In genomic region chr2:239324456-239324855, GRCh38 we compare ENCODE assay signal across 17 cellular contexts.
A peak's percentile ranks its signal among the peaks of the same experiment; 100 is the strongest.
DNase-seq lines count a peak whose midpoint lies in the region; ATAC-seq and TF ChIP-seq lines count a peak whose summit lies in the region.
"Had no signal": no experiment of that assay in that cellular context is flagged by ENCODE, and none has a peak within 500 bp of the region (broad histone marks: within the 10 kb centered on the region; RNA-seq: fewer than 3 reads in every experiment).

No MANE protein-coding gene starts in this region.

- peaks cover 63% of the 10 kb centered on the region; the same call in 1 of the 2 replicates for H3K79me2 ChIP-seq in KMS-11 (ENCODE audit: insufficient read depth, low read depth)

- H3K27ac Mint-ChIP-seq in stimulated activated effector memory CD8-positive, alpha-beta T cell treated with anti-CD3 and anti-CD28 coated beads, Interleukin-12 subunit alpha, Interleukin-12 subunit beta, amount 100 ng/mL, for 72 hours, result no peak overlapping the region

- H3K36me3 Mint-ChIP-seq in activated T-cell treated with anti-CD3 and anti-CD28 coated beads, Interleukin-2, amount 50 U/mL, for 4 hours (ENCODE audit: insufficient read depth), result peaks cover 6% of the 10 kb centered on the region
- H3K36me3 Mint-ChIP-seq in stimulated activated effector memory CD8-positive, alpha-beta T cell treated with anti-CD3 and anti-CD28 coated beads, Interleukin-12 subunit alpha, Interleukin-12 subunit beta, amount 100 ng/mL, for 72 hours, result peaks cover 7% of the 10 kb centered on the region

- peak overlapping the region; percentile 49; the same call in 1 of the 2 replicates for H3K4me2 ChIP-seq in KMS-11

- intact Hi-C loops in dorsolateral prefrontal cortex (cut with DNase I), result no loop called here
- intact Hi-C loops in sciatic nerve (cut with DNase I), result no loop called here

- H3K4me1 ChIP-seq in KMS-11 (ENCODE audit: low read depth, poor library complexity, severe bottlenecking), result peaks cover 84% of the 10 kb centered on the region
- H3K4me1 ChIP-seq: HAP-1, parathyroid adenoma had no signal

- H4K20me1 ChIP-seq in KMS-11 (ENCODE audit: insufficient read depth), result 0 out of 2 replicates have a peak, but pooled peaks cover 3% of the 10 kb centered on the region

- DNase-seq in activated T-cell treated with anti-CD3 and anti-CD28 coated beads, Interleukin-2, amount 50 U/mL, for 1 hour, result peak; percentile 12
- DNase-seq in activated T-cell treated with anti-CD3 and anti-CD28 coated beads, Interleukin-2, amount 50 U/mL, for 4 hours, result no peak
- DNase-seq in dorsolateral prefrontal cortex, result peak in 3 of 10 donors; percentile 42 to 76 (median 62)
- peak; percentile 59 for DNase-seq in sciatic nerve (ENCODE audit: low spot score)
- DNase-seq in stimulated activated effector memory CD8-positive, alpha-beta T cell treated with anti-CD3 and anti-CD28 coated beads, Interleukin-12 subunit alpha, Interleukin-12 subunit beta, amount 100 ng/mL, for 72 hours (ENCODE audit: low spot score in 2 of 2), result no peak
- DNase-seq in AG20443 (ENCODE audit: low spot score), result no peak
- DNase-seq in SIG-M5 treated with dmso at 0.1 percent for 504 hours (lab: John Stamatoyannopoulos, UW; ENCODE audit: unreplicated experiment), result no peak
- DNase-seq: caudate nucleus; EL; hypothalamus; NCI-H446 treated with DMSO at 0.1 percent for 48 hours; stimulated activated CD4-positive, alpha-beta T cell treated with anti-CD3 and anti-CD28 coated beads, Interleukin-1b, Interleukin-23, amount 100 ng/mL, for 48 hours had no signal

- H3K27ac ChIP-seq in KMS-11, result no peak overlapping the region; the same call in 1 of the 2 replicates
- peak overlapping the region in 43 of 59 donors; percentile 1 to 80 (median 50) for H3K27ac ChIP-seq in dorsolateral prefrontal cortex
- H3K27ac ChIP-seq: epithelial cell of prostate, parathyroid adenoma had no signal

- peaks cover 74% of the 10 kb centered on the region for H3K4me1 Mint-ChIP-seq in activated T-cell treated with anti-CD3 and anti-CD28 coated beads, Interleukin-2, amount 50 U/mL, for 4 hours (ENCODE audit: low read depth)
- peaks cover 59% of the 10 kb centered on the region for H3K4me1 Mint-ChIP-seq in stimulated activated effector memory CD8-positive, alpha-beta T cell treated with anti-CD3 and anti-CD28 coated beads, Interleukin-12 subunit alpha, Interleukin-12 subunit beta, amount 100 ng/mL, for 72 hours

- H3K4me3 Mint-ChIP-seq in activated T-cell treated with anti-CD3 and anti-CD28 coated beads, Interleukin-2, amount 50 U/mL, for 4 hours, result no peak overlapping the region
- no peak overlapping the region for H3K4me3 Mint-ChIP-seq in stimulated activated effector memory CD8-positive, alpha-beta T cell treated with anti-CD3 and anti-CD28 coated beads, Interleukin-12 subunit alpha, Interleukin-12 subunit beta, amount 100 ng/mL, for 72 hours

- H3K27me3 ChIP-seq in KMS-11 (ENCODE audit: insufficient read depth, low read depth) (no peaks in the 10 kb centered on the region), dorsolateral prefrontal cortex (no peaks in the 10 kb centered on the region)

- ATAC-seq in activated T-cell treated with anti-CD3 and anti-CD28 coated beads, Interleukin-2, amount 50 U/mL, for 4 hours, result no peak
- no peak for ATAC-seq in sciatic nerve
- no peak for ATAC-seq in stimulated activated effector memory CD8-positive, alpha-beta T cell treated with anti-CD3 and anti-CD28 coated beads, Interleukin-12 subunit alpha, Interleukin-12 subunit beta, amount 100 ng/mL, for 72 hours

- TF ChIP-seq CTCF in KMS-11 (conservative IDR thresholded peaks at IDR 0.05; ENCODE audit: low read depth, low read length) (no peak), dorsolateral prefrontal cortex (IDR thresholded peaks at IDR 0.05 in 54 of 56, conservative IDR thresholded peaks at IDR 0.05 in 2 of 56; ENCODE audit: low read depth in 1 of 56, partially characterized antibody in 56 of 56) (no peak)

- no peaks in the 10 kb centered on the region for H3K27me3 Mint-ChIP-seq in activated T-cell treated with anti-CD3 and anti-CD28 coated beads, Interleukin-2, amount 50 U/mL, for 4 hours (ENCODE audit: low read depth)

- no peak overlapping the region for H2AFZ ChIP-seq in KMS-11 (ENCODE audit: low read depth)
- H2AFZ ChIP-seq: parathyroid adenoma had no signal

- H3K9ac ChIP-seq in KMS-11, result no peak overlapping the region
- H3K9ac ChIP-seq: parathyroid adenoma had no signal

- H3K9me3 Mint-ChIP-seq in activated T-cell treated with anti-CD3 and anti-CD28 coated beads, Interleukin-2, amount 50 U/mL, for 4 hours, result no peaks in the 10 kb centered on the region
- H3K9me3 Mint-ChIP-seq in stimulated activated effector memory CD8-positive, alpha-beta T cell treated with anti-CD3 and anti-CD28 coated beads, Interleukin-12 subunit alpha, Interleukin-12 subunit beta, amount 100 ng/mL, for 72 hours, result no peaks in the 10 kb centered on the region

- no peaks in the 10 kb centered on the region for H3K36me3 ChIP-seq in KMS-11 (ENCODE audit: insufficient read depth)
- H3K36me3 ChIP-seq: HAP-1 had no signal

- H3K4me3 ChIP-seq in KMS-11 (IDR thresholded peaks at IDR 0.05; ENCODE audit: insufficient read depth, low read depth, low read length) (no peak overlapping the region), dorsolateral prefrontal cortex (peak overlapping the region in 4 of 59 donors; percentile 4 to 43 (median 17))
- H3K4me3 ChIP-seq: HAP-1, lung had no signal

Comparison
In these comparisons a context has a peak if more than half of its experiments do, and no peak if none do; other contexts are left out.
1. DNase-seq: peak in activated T-cell treated with anti-CD3 and anti-CD28 coated beads, Interleukin-2, amount 50 U/mL, for 1 hour (single experiment) and sciatic nerve (single experiment); none in activated T-cell treated with anti-CD3 and anti-CD28 coated beads, Interleukin-2, amount 50 U/mL, for 4 hours (single experiment), stimulated activated effector memory CD8-positive, alpha-beta T cell treated with anti-CD3 and anti-CD28 coated beads, Interleukin-12 subunit alpha, Interleukin-12 subunit beta, amount 100 ng/mL, for 72 hours (0 of 2), AG20443 (single experiment) and SIG-M5 treated with dmso at 0.1 percent for 504 hours (single experiment).